In genomic region chr2:234967201-234967873, GRCh38 we compare ENCODE assay signal across 2 cellular contexts.
TF ChIP-seq lines count a peak whose summit lies in the region.

No MANE protein-coding gene starts in this region.

TF ChIP-seq in IMR-90, 13 proteins besides CTCF, POLR2A, EP300 and RAD21:
- TF ChIP-seq NFE2L2 (IDR thresholded peaks at IDR 0.05; ENCODE audit: low read depth, low read length): no peak
- TF ChIP-seq RFX5 (IDR thresholded peaks at IDR 0.05; ENCODE audit: low read depth, low read length): no peak
- no peak for TF ChIP-seq CHD1 (IDR thresholded peaks at IDR 0.05; ENCODE audit: low read depth, low read length)
- no peak for TF ChIP-seq MXI1 (IDR thresholded peaks at IDR 0.05; ENCODE audit: borderline replicate concordance, low read depth, low read length)
- TF ChIP-seq CEBPB (IDR thresholded peaks at IDR 0.05; ENCODE audit: low read depth, low read length): no peak
- TF ChIP-seq MAZ (IDR thresholded peaks at IDR 0.05; ENCODE audit: borderline replicate concordance, low read depth, low read length): no peak
- no peak for TF ChIP-seq SMC3 (IDR thresholded peaks at IDR 0.05; ENCODE audit: low read depth, low read length)
- no peak for TF ChIP-seq USF2 (IDR thresholded peaks at IDR 0.05; ENCODE audit: low read depth, low read length)
- no peak for TF ChIP-seq MAFK (IDR thresholded peaks at IDR 0.05; ENCODE audit: low read depth, low read length)
- TF ChIP-seq RCOR1 (IDR thresholded peaks at IDR 0.05; ENCODE audit: insufficient replicate concordance, low read length): no peak
- TF ChIP-seq BHLHE40 (IDR thresholded peaks at IDR 0.05; ENCODE audit: low read depth, low read length): no peak
- TF ChIP-seq ELK1 (IDR thresholded peaks at IDR 0.05; ENCODE audit: borderline replicate concordance, low read depth, low read length): no peak
- no peak for TF ChIP-seq FOS (IDR thresholded peaks at IDR 0.05; ENCODE audit: low read depth, low read length)
TF ChIP-seq in IMR-90: peak in this region for 0.

TF ChIP-seq in H1, 55 proteins besides CTCF, POLR2A, EP300 and RAD21:
- TF ChIP-seq CTBP2 (IDR thresholded peaks at IDR 0.05; ENCODE audit: borderline replicate concordance, insufficient read depth, insufficient read length, low read length) (no peak), ZNF274 (IDR thresholded peaks at IDR 0.05; ENCODE audit: borderline replicate concordance, extremely low read depth, low read length) (no peak), PHF8 (conservative IDR thresholded peaks at IDR 0.05; ENCODE audit: low read depth, low read length) (no peak), POLR2AphosphoS5 (IDR thresholded peaks at IDR 0.05; ENCODE audit: low read depth, low read length) (no peak), CEBPB (IDR thresholded peaks at IDR 0.05; ENCODE audit: low read depth, low read length) (no peak), NANOG (IDR thresholded peaks at IDR 0.05; ENCODE audit: insufficient read depth, low read depth, low read length, poor library complexity, severe bottlenecking) (no peak), EZH2 (IDR thresholded peaks at IDR 0.05; ENCODE audit: low read depth, low read length, severe bottlenecking) (no peak), CBX8 (IDR thresholded peaks at IDR 0.05; ENCODE audit: borderline replicate concordance, low read depth, low read length) (no peak), TCF12 (IDR thresholded peaks at IDR 0.05; ENCODE audit: low read depth, low read length) (no peak), NRF1 (IDR thresholded peaks at IDR 0.05; ENCODE audit: low read depth, low read length) (no peak), MAX (IDR thresholded peaks at IDR 0.05) (no peak), RXRA (IDR thresholded peaks at IDR 0.05; ENCODE audit: insufficient read depth, low read depth, low read length) (no peak), SIRT6 (IDR thresholded peaks at IDR 0.05; ENCODE audit: low read length) (no peak), GABPA (IDR thresholded peaks at IDR 0.05; ENCODE audit: borderline replicate concordance, insufficient read depth, low read length) (no peak), SIN3A (conservative IDR thresholded peaks at IDR 0.05 in 1 of 2, IDR thresholded peaks at IDR 0.05 in 1 of 2; ENCODE audit: low read depth in 1 of 2, low read length in 2 of 2) (no peak), CHD1 (IDR thresholded peaks at IDR 0.05; ENCODE audit: low read depth, low read length) (no peak), MAFK (IDR thresholded peaks at IDR 0.05; ENCODE audit: low read depth, low read length) (no peak), RBBP5 (IDR thresholded peaks at IDR 0.05; ENCODE audit: borderline replicate concordance, low read depth, low read length) (no peak), BRCA1 (IDR thresholded peaks at IDR 0.05; ENCODE audit: low read depth, low read length) (no peak)
